In the genomic region with DNA sequence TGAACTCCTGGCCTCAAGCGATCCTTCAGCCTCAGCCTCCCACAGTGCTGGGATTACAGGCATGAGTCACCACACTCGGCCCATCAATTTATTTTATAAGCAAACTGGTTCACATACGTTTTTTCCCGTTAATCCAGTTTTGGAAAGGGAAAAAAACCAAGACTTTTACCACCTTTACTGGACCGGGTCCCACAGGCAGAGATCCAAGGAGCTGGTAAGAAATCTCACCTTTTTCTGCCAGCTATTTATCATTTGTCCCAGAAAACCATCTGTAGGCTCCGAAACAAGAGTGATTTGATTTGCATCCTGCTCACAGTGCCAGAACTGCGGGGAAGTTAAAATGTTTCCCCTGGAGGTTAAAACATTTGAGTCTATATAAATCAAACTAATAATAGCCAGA, we compare ENCODE assay signal across 26 cellular contexts. TPM values are rescaled to one million over a fixed set of nuclear protein-coding genes. Genes with fewer than 3 reads are reported as not detected.
DNase-seq lines count a peak whose midpoint lies in the region; ATAC-seq, FAIRE-seq and TF ChIP-seq lines count a peak whose summit lies in the region.
"Had no signal": no experiment of that assay in that cellular context is flagged by ENCODE, and none has a peak within 500 bp of the region (broad histone marks: within the 10 kb centered on the region; RNA-seq: fewer than 3 reads in every experiment).

No MANE protein-coding gene starts in this region.

- H3K79me2 ChIP-seq in K562 (ENCODE audit: control insufficient read depth, insufficient read depth, low read length), result no peaks in the 10 kb centered on the region
- H3K79me2 ChIP-seq in neural progenitor cell (ENCODE audit: low read depth), result no peaks in the 10 kb centered on the region

- no TSS peak for BruUV-seq in K562 (replicated peaks; lab: Mats Ljungman, UMichigan)

- peaks cover 4 to 8% of the 10 kb centered on the region in 2 experiments; a peak in 3 of 5 replicates for H3K4me1 ChIP-seq in K562 (replicated peaks in 1 of 2; ENCODE audit: control insufficient read depth in 2 of 2, insufficient read depth in 2 of 2, low read length in 2 of 2)
- H3K4me1 ChIP-seq in uterus, result no peaks in the 10 kb centered on the region
- no peaks in the 10 kb centered on the region for H3K4me1 ChIP-seq in neural progenitor cell

- no peaks in the 10 kb centered on the region for H3K36me3 ChIP-seq in K562 (ENCODE audit: control insufficient read depth, insufficient read depth, low read length)
- no peaks in the 10 kb centered on the region for H3K36me3 ChIP-seq in uterus
- H3K36me3 ChIP-seq in neural progenitor cell, result no peaks in the 10 kb centered on the region
- H3K36me3 ChIP-seq: Peyer's patch had no signal

- WGBS in K562 (ENCODE audit: insufficient coverage, low coverage, missing lambda C conversion rate), result 18% methylated on average over 7 of the region's 7 CpGs

- peak overlapping the region; percentile 38 to 70 (median 64) for H3K27ac Mint-ChIP-seq in nephron
- H3K27ac Mint-ChIP-seq in neural progenitor cell, result no peak overlapping the region

- no peaks in the 10 kb centered on the region for H3F3A ChIP-seq in neural progenitor cell (ENCODE audit: low read depth)

- no peak for FAIRE-seq in K562 (lab: Jason Lieb, UNC)
- FAIRE-seq: GM12892, HepG2 had no signal

- no peaks in the 10 kb centered on the region for H4K20me1 ChIP-seq in K562 (replicated peaks; ENCODE audit: control insufficient read depth, insufficient read depth, low read length)
- no peaks in the 10 kb centered on the region for H4K20me1 ChIP-seq in neural progenitor cell (ENCODE audit: low read depth)

- in situ Hi-C loops in K562 (cut with MboI), result no loop called here

- H3K9me3 Mint-ChIP-seq in nephron (no peaks in the 10 kb centered on the region), neural progenitor cell (peaks cover 4% of the 10 kb centered on the region)

- H3K27me3 Mint-ChIP-seq in nephron (ENCODE audit: low read depth) (peaks cover 13% of the 10 kb centered on the region), neural progenitor cell (ENCODE audit: insufficient read depth, low read depth) (peaks cover 9% of the 10 kb centered on the region)

- CTCF ChIA-PET in K562 (lab: Yijun Ruan, JAX; ENCODE audit: low intra/inter-chr PET ratio), result no interaction called here

- POLR2A ChIA-PET in K562 (lab: Yijun Ruan, JAX), result no interaction called here

- H3K27me3 ChIP-seq in K562 (ENCODE audit: control insufficient read depth in 2 of 2, insufficient read depth in 2 of 2, low read length in 2 of 2) (no peaks in the 10 kb centered on the region), uterus (no peaks in the 10 kb centered on the region), neural progenitor cell (no peaks in the 10 kb centered on the region)
- H3K27me3 ChIP-seq: Peyer's patch had no signal

- no peak overlapping the region for H3K4me3 Mint-ChIP-seq in nephron
- no peak overlapping the region for H3K4me3 Mint-ChIP-seq in neural progenitor cell
- H3K4me3 Mint-ChIP-seq: H9 had no signal

- TF ChIP-seq POLR2A in NB4 (IDR thresholded peaks at IDR 0.05; ENCODE audit: extremely low read depth, insufficient read length), result no peak
- TF ChIP-seq POLR2A in K562 (conservative IDR thresholded peaks at IDR 0.05), result no peak
- no peak for TF ChIP-seq POLR2A in uterus (IDR thresholded peaks at IDR 0.05)

- no peaks in the 10 kb centered on the region for H3K9me1 ChIP-seq in K562 (ENCODE audit: control insufficient read depth, insufficient read depth, low read length)

- H2AFZ ChIP-seq in K562 (ENCODE audit: low read depth, low read length) (no peak overlapping the region), neural progenitor cell (replicated peaks) (no peak overlapping the region)
- H2AFZ ChIP-seq: GM23248 had no signal

- TF ChIP-seq CTCF in NB4 (IDR thresholded peaks at IDR 0.05; ENCODE audit: low read depth, low read length), result peak; percentile 1
- TF ChIP-seq CTCF in K562 (IDR thresholded peaks at IDR 0.05 in 2 of 3, conservative IDR thresholded peaks at IDR 0.05 in 1 of 3; ENCODE audit: insufficient read depth in 2 of 3, low read depth in 1 of 3, low read length in 3 of 3), result no peak
- TF ChIP-seq CTCF in nephron (IDR thresholded peaks at IDR 0.05; ENCODE audit: unreplicated experiment in 3 of 3), result no peak
- no peak for TF ChIP-seq CTCF in uterus (IDR thresholded peaks at IDR 0.05)
- no peak for TF ChIP-seq CTCF in neural progenitor cell (IDR thresholded peaks at IDR 0.05)

- DNase-seq in NB4 (ENCODE audit: low read depth) (no peak), K562 (ENCODE audit: extremely low read depth in 1 of 4, low spot score in 3 of 4) (no peak), uterus (peak; percentile 55 to 72), neural progenitor cell (ENCODE audit: low spot score) (no peak), SHP77 (lab: John Stamatoyannopoulos, UW) (no peak), NCI-H526 (lab: John Stamatoyannopoulos, UW) (no peak)
- DNase-seq: Calu3, DMS79 treated with DMSO at 0.1 percent for 48 hours, GM23248, H9, Kasumi-1, MV-4-11, NCI-H1694, NCI-H2029 treated with DMSO at 0.1 percent for 48 hours, NCI-H2227 treated with DMSO at 0.1 percent for 48 hours, NCI-H69, Peyer's patch had no signal

- H3K4me2 ChIP-seq in K562 (ENCODE audit: insufficient read depth, low read length) (no peak overlapping the region), neural progenitor cell (no peak overlapping the region)

- H3K36me3 Mint-ChIP-seq in nephron (ENCODE audit: low read depth), result peaks cover 3% of the 10 kb centered on the region
- H3K36me3 Mint-ChIP-seq in neural progenitor cell, result peaks cover 2% of the 10 kb centered on the region

- no peak for ATAC-seq in K562
- ATAC-seq: HepG2, SK-N-SH treated with all-trans-retinoic acid at 6 μM for 48 hours had no signal

- TF ChIP-seq EP300 in K562 (IDR thresholded peaks at IDR 0.05; ENCODE audit: low read length), result no peak

- intact Hi-C loops in K562 (cut with micrococcal nuclease) (no loop called here), uterus (cut with DNase I; ENCODE audit: low total_unique reads) (no loop called here)

- H3K9ac ChIP-seq in K562 (ENCODE audit: insufficient read depth in 1 of 2, low read depth in 2 of 2, low read length in 2 of 2) (no peak overlapping the region), neural progenitor cell (no peak overlapping the region)
- H3K9ac ChIP-seq: GM23248 had no signal

- H3K9me3 ChIP-seq in K562 (replicated peaks; ENCODE audit: control insufficient read depth, insufficient read depth, low read depth, low read length) (no peaks in the 10 kb centered on the region), uterus (no peaks in the 10 kb centered on the region), neural progenitor cell (ENCODE audit: low read depth) (no peaks in the 10 kb centered on the region)
- H3K9me3 ChIP-seq: Peyer's patch had no signal

- H3K4me1 Mint-ChIP-seq in nephron (peaks cover 22% of the 10 kb centered on the region), neural progenitor cell (peaks cover 12% of the 10 kb centered on the region)

- no peak overlapping the region for H3K27ac ChIP-seq in K562 (ENCODE audit: extremely low read depth, low read depth, low read length)
- peak overlapping the region; percentile 63 to 81 for H3K27ac ChIP-seq in uterus
- no peak overlapping the region for H3K27ac ChIP-seq in neural progenitor cell
- H3K27ac ChIP-seq: GM23248, Peyer's patch had no signal

- no peak for TF ChIP-seq RAD21 in K562 (CRISPR knock-in tag; conservative IDR thresholded peaks at IDR 0.05 in 1 of 2, IDR thresholded peaks at IDR 0.05 in 1 of 2)

- H3K4me3 ChIP-seq in NB4 (ENCODE audit: low read depth, low read length) (no peak overlapping the region), K562 (no peak overlapping the region), uterus (no peak overlapping the region), neural progenitor cell (no peak overlapping the region)
- H3K4me3 ChIP-seq: GM23248, Peyer's patch had no signal

RNA-seq across cellular contexts. Expression of gene FUT2, which starts 6.3 kb away (rescaled TPM):
- total RNA-seq in K562 (2011; cell fraction: chromatin; rRNA removed; ENCODE audit: low replicate concordance), result not detected in 2 replicates
- not detected in 2 replicates for total RNA-seq in K562 (2011; cell fraction: nucleolus; rRNA removed)
- not detected in 2 replicates for total RNA-seq in K562 (2011; cell fraction: nucleoplasm; rRNA removed)
- total RNA-seq in K562 (2014; rRNA removed), result not detected in 2 replicates
- total RNA-seq in K562 (2014; rRNA removed; fragmentation: Illumina TruSeq; extraction: Trizol), result not detected in 2 replicates
- total RNA-seq in K562 (2015; rRNA removed; fragmentation: Illumina TruSeq; extraction: Trizol), result not detected in 2 replicates
- not detected in 2 replicates for total RNA-seq in K562 (2021)
- polyA plus RNA-seq in K562 (2011; rRNA removed), result not detected in 2 replicates
- polyA plus RNA-seq in K562 (2011; cell fraction: cytosol; rRNA removed), result not detected in 2 replicates
- polyA plus RNA-seq in K562 (2011; cell fraction: nucleus; rRNA removed), result not detected in 2 replicates
- 0.21 and 0.40 TPM in 2 replicates for polyA plus RNA-seq in K562 (2012)
- not detected in 2 replicates for polyA plus RNA-seq in K562 (2014; fragmentation: Illumina TruSeq; extraction: Trizol)
- under 1 TPM; 0.03 to 0.04 TPM for polyA plus RNA-seq in K562 (2014; fragmentation: Nextera tagmentation; extraction: Ambion mirVana)
- not detected in 2 replicates for polyA plus RNA-seq in K562 (2014; rRNA removed)
- not detected in 2 replicates for polyA minus RNA-seq in K562 (2011; rRNA and poly(A)+ RNA removed)
- not detected in 2 replicates for polyA minus RNA-seq in K562 (2011; cell fraction: cytosol; rRNA and poly(A)+ RNA removed)
- polyA minus RNA-seq in K562 (2011; cell fraction: nucleus; rRNA and poly(A)+ RNA removed), result not detected in 2 replicates
- 1 to 10 TPM in 1 of 4 donors, not detected in 3; 1.0 TPM for total RNA-seq in uterus
- 0.09 and 1.7 TPM in 2 replicates for total RNA-seq in neural progenitor cell (ENCODE audit: low replicate concordance)
- total RNA-seq: A673, GM23248, HT1080, M059J, NCI-H460, OCI-LY7 had no signal
- polyA plus RNA-seq: HepG2 had no signal

RNA-seq across cellular contexts. Expression of gene NTN5, which starts 16.6 kb away (rescaled TPM):
- total RNA-seq in K562 (2011; cell fraction: chromatin; rRNA removed; ENCODE audit: low replicate concordance), result 0.32 TPM in 1 of 2 replicates, not detected in the other
- total RNA-seq in K562 (2011; cell fraction: nucleolus; rRNA removed), result 0.13 TPM in 1 of 2 replicates, not detected in the other
- 0.31 TPM in 1 of 2 replicates, not detected in the other for total RNA-seq in K562 (2011; cell fraction: nucleoplasm; rRNA removed)
- total RNA-seq in K562 (2014; rRNA removed), result not detected in 2 replicates
- not detected in 2 replicates for total RNA-seq in K562 (2014; rRNA removed; fragmentation: Illumina TruSeq; extraction: Trizol)
- total RNA-seq in K562 (2015; rRNA removed; fragmentation: Illumina TruSeq; extraction: Trizol), result not detected in 2 replicates
- total RNA-seq in K562 (2021), result not detected in 2 replicates
- 0.04 TPM in 1 of 2 replicates, not detected in the other for polyA plus RNA-seq in K562 (2011; rRNA removed)
- not detected in 2 replicates for polyA plus RNA-seq in K562 (2011; cell fraction: cytosol; rRNA removed)
- polyA plus RNA-seq in K562 (2011; cell fraction: nucleus; rRNA removed), result 0.09 and 0.21 TPM in 2 replicates
- polyA plus RNA-seq in K562 (2012), result 0.07 and 0.28 TPM in 2 replicates
- polyA plus RNA-seq in K562 (2014; fragmentation: Illumina TruSeq; extraction: Trizol), result not detected in 2 replicates
- not detected for polyA plus RNA-seq in K562 (2014; fragmentation: Nextera tagmentation; extraction: Ambion mirVana)
- 0.07 TPM in 1 of 2 replicates, not detected in the other for polyA plus RNA-seq in K562 (2014; rRNA removed)
- not detected in 2 replicates for polyA minus RNA-seq in K562 (2011; rRNA and poly(A)+ RNA removed)
- polyA minus RNA-seq in K562 (2011; cell fraction: cytosol; rRNA and poly(A)+ RNA removed), result not detected in 2 replicates
- not detected in 2 replicates for polyA minus RNA-seq in K562 (2011; cell fraction: nucleus; rRNA and poly(A)+ RNA removed)
- 1 to 10 TPM in 2 of 4 donors, not detected in 2; 1.1 to 4.1 TPM for total RNA-seq in uterus
- 0.87 TPM in 1 of 2 replicates, not detected in the other for total RNA-seq in neural progenitor cell (ENCODE audit: low replicate concordance)
- total RNA-seq: A673, HepG2, HT1080, NCI-H460 had no signal
- polyA plus RNA-seq: GM23248 had no signal

RNA-seq across cellular contexts. Expression of gene MAMSTR, which starts 30.1 kb away (rescaled TPM):
- total RNA-seq in K562 (2011; cell fraction: chromatin; rRNA removed; ENCODE audit: low replicate concordance), result 1.8 and 3.4 TPM in 2 replicates
- total RNA-seq in K562 (2011; cell fraction: nucleolus; rRNA removed), result 2.5 and 3.2 TPM in 2 replicates
- total RNA-seq in K562 (2011; cell fraction: nucleoplasm; rRNA removed), result 2.4 and 2.7 TPM in 2 replicates
- total RNA-seq in K562 (2014; rRNA removed), result 0.27 and 0.45 TPM in 2 replicates
- 0.22 and 0.29 TPM in 2 replicates for total RNA-seq in K562 (2014; rRNA removed; fragmentation: Illumina TruSeq; extraction: Trizol)
- total RNA-seq in K562 (2015; rRNA removed; fragmentation: Illumina TruSeq; extraction: Trizol), result 0.49 and 0.51 TPM in 2 replicates
- total RNA-seq in K562 (2021), result 1.00 and 1.3 TPM in 2 replicates
- polyA plus RNA-seq in K562 (2011; rRNA removed), result 0.27 and 0.29 TPM in 2 replicates
- polyA plus RNA-seq in K562 (2011; cell fraction: cytosol; rRNA removed), result 0.37 and 0.70 TPM in 2 replicates
- 0.66 and 0.73 TPM in 2 replicates for polyA plus RNA-seq in K562 (2011; cell fraction: nucleus; rRNA removed)
- polyA plus RNA-seq in K562 (2012), result 0.50 and 0.64 TPM in 2 replicates
- polyA plus RNA-seq in K562 (2014; fragmentation: Illumina TruSeq; extraction: Trizol), result 0.55 and 0.73 TPM in 2 replicates
- polyA plus RNA-seq in K562 (2014; fragmentation: Nextera tagmentation; extraction: Ambion mirVana), result under 1 TPM in 1 of 2 experiments, not detected in 1; 0.08 TPM
- polyA plus RNA-seq in K562 (2014; rRNA removed), result 0.84 and 0.91 TPM in 2 replicates
- 0.35 and 0.51 TPM in 2 replicates for polyA minus RNA-seq in K562 (2011; rRNA and poly(A)+ RNA removed)
- not detected in 2 replicates for polyA minus RNA-seq in K562 (2011; cell fraction: cytosol; rRNA and poly(A)+ RNA removed)
- polyA minus RNA-seq in K562 (2011; cell fraction: nucleus; rRNA and poly(A)+ RNA removed), result 0.67 and 0.78 TPM in 2 replicates
- total RNA-seq in uterus, result 10 to 100 TPM in 1 of 4 donors, 1 to 10 TPM in 1, under 1 TPM in 1, not detected in 1; 0.26 to 24.2 (median 3.0) TPM
- 1.2 and 1.4 TPM in 2 replicates for total RNA-seq in neural progenitor cell (ENCODE audit: low replicate concordance)

RNA-seq across cellular contexts. Expression of gene CA11, which starts 43.5 kb away (rescaled TPM):
- total RNA-seq in K562 (2011; cell fraction: chromatin; rRNA removed; ENCODE audit: low replicate concordance), result 3.6 and 10.9 TPM in 2 replicates
- total RNA-seq in K562 (2011; cell fraction: nucleolus; rRNA removed), result 3.8 and 4.2 TPM in 2 replicates
- 4.3 and 8.0 TPM in 2 replicates for total RNA-seq in K562 (2011; cell fraction: nucleoplasm; rRNA removed)
- total RNA-seq in K562 (2014; rRNA removed) (19.9 and 37.7 TPM in 2 replicates), K562 (2014; rRNA removed; fragmentation: Illumina TruSeq; extraction: Trizol) (2.4 and 2.9 TPM in 2 replicates), K562 (2015; rRNA removed; fragmentation: Illumina TruSeq; extraction: Trizol) (7.5 and 8.3 TPM in 2 replicates), K562 (2021) (14.8 and 16.2 TPM in 2 replicates), uterus (10 to 100 TPM in 2 of 4 donors, under 1 TPM in 2; 0.51 to 55.1 (median 8.1) TPM), neural progenitor cell (ENCODE audit: low replicate concordance) (12.6 and 49.8 TPM in 2 replicates)
- polyA plus RNA-seq in K562 (2011; rRNA removed) (4.1 and 8.1 TPM in 2 replicates), K562 (2014; fragmentation: Illumina TruSeq; extraction: Trizol) (12.7 and 22.5 TPM in 2 replicates), K562 (2014; fragmentation: Nextera tagmentation; extraction: Ambion mirVana) (10 to 100 TPM in 1 of 2 experiments, 1 to 10 TPM in 1; 6.3 to 11.5 TPM), K562 (2014; rRNA removed) (8.2 and 19.3 TPM in 2 replicates)
- 9.2 and 10.8 TPM in 2 replicates for polyA plus RNA-seq in K562 (2011; cell fraction: cytosol; rRNA removed)
- 14.9 and 15.1 TPM in 2 replicates for polyA plus RNA-seq in K562 (2011; cell fraction: nucleus; rRNA removed)
- 23.4 and 24.4 TPM in 2 replicates for polyA plus RNA-seq in K562 (2012)
- polyA minus RNA-seq in K562 (2011; rRNA and poly(A)+ RNA removed), result 1.7 and 4.4 TPM in 2 replicates
- 4.6 and 5.4 TPM in 2 replicates for polyA minus RNA-seq in K562 (2011; cell fraction: cytosol; rRNA and poly(A)+ RNA removed)
- polyA minus RNA-seq in K562 (2011; cell fraction: nucleus; rRNA and poly(A)+ RNA removed), result 1.9 and 2.2 TPM in 2 replicates

RNA-seq across cellular contexts. Expression of gene RASIP1, which starts 51.0 kb away (rescaled TPM):
- 10.4 and 13.7 TPM in 2 replicates for total RNA-seq in K562 (2011; cell fraction: chromatin; rRNA removed; ENCODE audit: low replicate concordance)
- 7.4 and 8.8 TPM in 2 replicates for total RNA-seq in K562 (2011; cell fraction: nucleolus; rRNA removed)
- 10.0 and 11.1 TPM in 2 replicates for total RNA-seq in K562 (2011; cell fraction: nucleoplasm; rRNA removed)
- total RNA-seq in K562 (2014; rRNA removed), result 2.7 and 3.7 TPM in 2 replicates
- 0.58 and 0.61 TPM in 2 replicates for total RNA-seq in K562 (2014; rRNA removed; fragmentation: Illumina TruSeq; extraction: Trizol)
- 1.4 and 1.7 TPM in 2 replicates for total RNA-seq in K562 (2015; rRNA removed; fragmentation: Illumina TruSeq; extraction: Trizol)
- 3.4 and 4.6 TPM in 2 replicates for total RNA-seq in K562 (2021)
- 1.4 and 2.1 TPM in 2 replicates for polyA plus RNA-seq in K562 (2011; rRNA removed)
- polyA plus RNA-seq in K562 (2011; cell fraction: cytosol; rRNA removed), result 2.3 and 3.3 TPM in 2 replicates
- 5.2 and 8.5 TPM in 2 replicates for polyA plus RNA-seq in K562 (2011; cell fraction: nucleus; rRNA removed)
- polyA plus RNA-seq in K562 (2012), result 3.2 and 5.2 TPM in 2 replicates
- 1.5 and 2.6 TPM in 2 replicates for polyA plus RNA-seq in K562 (2014; fragmentation: Illumina TruSeq; extraction: Trizol)
- polyA plus RNA-seq in K562 (2014; fragmentation: Nextera tagmentation; extraction: Ambion mirVana), result under 1 TPM; 0.20 to 0.24 TPM
- 4.7 and 6.1 TPM in 2 replicates for polyA plus RNA-seq in K562 (2014; rRNA removed)
- 1.1 and 1.6 TPM in 2 replicates for polyA minus RNA-seq in K562 (2011; rRNA and poly(A)+ RNA removed)
- polyA minus RNA-seq in K562 (2011; cell fraction: cytosol; rRNA and poly(A)+ RNA removed), result 1.0 and 4.6 TPM in 2 replicates
- polyA minus RNA-seq in K562 (2011; cell fraction: nucleus; rRNA and poly(A)+ RNA removed), result 1.3 and 2.0 TPM in 2 replicates
- 100 to 1,000 TPM in 1 of 4 donors, 10 to 100 TPM in 2, 1 to 10 TPM in 1; 5.9 to 105 (median 31.9) TPM for total RNA-seq in uterus
- 0.86 and 3.2 TPM in 2 replicates for total RNA-seq in neural progenitor cell (ENCODE audit: low replicate concordance)
- total RNA-seq: GM23248, HT1080 had no signal

Comparison
In these comparisons a context has a peak if more than half of its experiments do, and no peak if none do; other contexts are left out.
1. DNase-seq: peak in uterus (2 of 2); none in NB4 (single experiment), K562 (0 of 4), neural progenitor cell (single experiment), SHP77 (0 of 2) and NCI-H526 (0 of 2).
2. H3K27ac ChIP-seq: peak in uterus (2 of 2); none in K562 (single experiment) and neural progenitor cell (single experiment).